Comparison of ENCODE assay signal across 12 cellular contexts in genomic region chr1:223702735-223703667, GRCh38. TPM values are rescaled to one million over a fixed set of nuclear protein-coding genes. Genes with fewer than 3 reads are reported as not detected.
DNase-seq lines count a peak whose midpoint lies in the region; TF ChIP-seq lines count a peak whose summit lies in the region.
"Had no signal": no experiment of that assay in that cellular context is flagged by ENCODE, and none has a peak within 500 bp of the region (broad histone marks: within the 10 kb centered on the region; RNA-seq: fewer than 3 reads in every experiment).

No MANE protein-coding gene starts in this region.

- H3K9me3 Mint-ChIP-seq in HFFc6: no peaks in the 10 kb centered on the region

- no peak overlapping the region for H3K27ac ChIP-seq in effector memory CD4-positive, alpha-beta T cell (ENCODE audit: insufficient read depth, low read length, poor library complexity, severe bottlenecking)
- H3K27ac ChIP-seq: heart left ventricle, transverse colon had no signal

- no peaks in the 10 kb centered on the region for H3K27me3 ChIP-seq in adipocyte (replicated peaks; ENCODE audit: control insufficient read depth, insufficient read depth, low read length)
- no peaks in the 10 kb centered on the region for H3K27me3 ChIP-seq in effector memory CD4-positive, alpha-beta T cell (replicated peaks; ENCODE audit: control insufficient read depth, insufficient read depth, low read length, poor library complexity, severe bottlenecking)
- H3K27me3 ChIP-seq: heart left ventricle, transverse colon had no signal

- H3K27ac Mint-ChIP-seq in HFFc6: peak overlapping the region; percentile 100

- peaks cover 2% of the 10 kb centered on the region; the same call in 1 of the 2 replicates for H3K36me3 Mint-ChIP-seq in HFFc6 (ENCODE audit: low read depth)

- H3K9me3 ChIP-seq in adipocyte (ENCODE audit: control insufficient read depth, low read length): no peaks in the 10 kb centered on the region
- H3K9me3 ChIP-seq in effector memory CD4-positive, alpha-beta T cell (ENCODE audit: control insufficient read depth, low read length): no peaks in the 10 kb centered on the region
- H3K9me3 ChIP-seq: heart left ventricle, transverse colon had no signal

- TF ChIP-seq CTCF in HFFc6 (IDR thresholded peaks at IDR 0.05) (no peak), GM20000 (IDR thresholded peaks at IDR 0.05; ENCODE audit: extremely low read depth, missing control alignments) (no peak)

- H3K27me3 Mint-ChIP-seq in HFFc6 (ENCODE audit: insufficient read depth): peaks cover 1% of the 10 kb centered on the region; the same call in 1 of the 2 replicates

- DNase-seq in AG08395 (ENCODE audit: low spot score): peak; percentile 59
- DNase-seq in HFFc6: peak; percentile 82
- DNase-seq in adipocyte (ENCODE audit: low read depth): peak; percentile 72
- DNase-seq in kidney tubule cell (ENCODE audit: low spot score): peak; percentile 83
- DNase-seq in effector memory CD4-positive, alpha-beta T cell: no peak
- no peak for DNase-seq in NCI-H187 (lab: John Stamatoyannopoulos, UW)
- DNase-seq in HPDE6-E6E7 (ENCODE audit: extremely low spot score): no peak
- no peak for DNase-seq in GM20000 (ENCODE audit: low spot score)
- DNase-seq: heart left ventricle, transverse colon had no signal

- H3K4me3 ChIP-seq in adipocyte (ENCODE audit: low read length): peak overlapping the region; percentile 63
- no peak overlapping the region for H3K4me3 ChIP-seq in effector memory CD4-positive, alpha-beta T cell (ENCODE audit: insufficient read depth, low read depth, low read length, poor library complexity, severe bottlenecking)
- H3K4me3 ChIP-seq: heart left ventricle, transverse colon had no signal

- H3K4me1 ChIP-seq in adipocyte (ENCODE audit: control insufficient read depth, insufficient read depth, low read length): peaks cover 77% of the 10 kb centered on the region
- no peaks in the 10 kb centered on the region for H3K4me1 ChIP-seq in effector memory CD4-positive, alpha-beta T cell (ENCODE audit: control insufficient read depth, insufficient read depth, low read length, poor library complexity, severe bottlenecking)

- H3K4me3 Mint-ChIP-seq in HFFc6: peak overlapping the region; percentile 81

- H3K4me1 Mint-ChIP-seq in HFFc6 (ENCODE audit: low read depth): peaks cover 91% of the 10 kb centered on the region

- H3K9ac ChIP-seq in adipocyte (ENCODE audit: low read length): peak overlapping the region; percentile 78

- H3K36me3 ChIP-seq in adipocyte (ENCODE audit: control insufficient read depth, insufficient read depth, low read length, severe bottlenecking): no peaks in the 10 kb centered on the region
- H3K36me3 ChIP-seq in effector memory CD4-positive, alpha-beta T cell (ENCODE audit: control insufficient read depth, insufficient read depth, low read length): no peaks in the 10 kb centered on the region
- H3K36me3 ChIP-seq: heart left ventricle, transverse colon had no signal

RNA-seq across cellular contexts. Expression of gene CAPN2, which starts 9.3 kb away (rescaled TPM):
- total RNA-seq in HFFc6 (2021; fragmentation: NEBNext Ultra II Directional; extraction: Animal tissue kit (Norgen Biotek cat#: 25700)): 100 to 1,000 TPM; 380 to 424 (median 413) TPM

RNA-seq across cellular contexts. Expression of gene CAPN8, which starts 37.5 kb away (rescaled TPM):
- total RNA-seq in HFFc6 (2021; fragmentation: NEBNext Ultra II Directional; extraction: Animal tissue kit (Norgen Biotek cat#: 25700)): not detected
- total RNA-seq: heart left ventricle; NCI-H460; T-helper 2 cell treated with Interferon-gamma antibody and Interleukin-4, amounts not matched to agents 100 ng/mL and 5 ng/mL, for 36 hours had no signal

Comparison
In these comparisons a context has a peak if more than half of its experiments do, and no peak if none do; other contexts are left out.
1. DNase-seq: peak in AG08395 (single experiment), HFFc6 (single experiment), adipocyte (single experiment) and kidney tubule cell (single experiment); none in effector memory CD4-positive, alpha-beta T cell (0 of 3), NCI-H187 (0 of 2), HPDE6-E6E7 (single experiment) and GM20000 (single experiment).